Comparison of ENCODE assay signal across 8 cellular contexts in genomic region chr17:29138184-29138955, GRCh38. TPM values are rescaled to one million over a fixed set of nuclear protein-coding genes. Genes with fewer than 3 reads are reported as not detected.
DNase-seq lines count a peak whose midpoint lies in the region; ATAC-seq and TF ChIP-seq lines count a peak whose summit lies in the region.

No MANE protein-coding gene starts in this region.

- peak overlapping the region; percentile 76 to 86 (median 82) for H3K27ac ChIP-seq in upper lobe of left lung

- no peak for TF ChIP-seq EP300 in upper lobe of left lung (IDR thresholded peaks at IDR 0.05)

- H3K27me3 Mint-ChIP-seq in activated T-cell treated with anti-CD3 and anti-CD28 coated beads, Interleukin-2, amount 50 U/mL, for 24 hours: no peaks in the 10 kb centered on the region

- peak overlapping the region; percentile 93 for H3K4me3 Mint-ChIP-seq in activated T-cell treated with anti-CD3 and anti-CD28 coated beads, Interleukin-2, amount 50 U/mL, for 24 hours

- H3K4me1 ChIP-seq in upper lobe of left lung: peaks cover 38 to 52% (median 42%) of the 10 kb centered on the region in 4 donors

- peak; percentile 37 to 54 for DNase-seq in AML-193 (lab: John Stamatoyannopoulos, UW)
- peak; percentile 76 for DNase-seq in activated T-cell treated with anti-CD3 and anti-CD28 coated beads, Interleukin-2, amount 50 U/mL, for 24 hours
- DNase-seq in kidney epithelial cell (ENCODE audit: low read depth): peak; percentile 63
- no peak for DNase-seq in upper lobe of left lung
- DNase-seq in DMS114 treated with DMSO at 0.1 percent for 48 hours (lab: John Stamatoyannopoulos, UW; ENCODE audit: unreplicated experiment): no peak
- no peak for DNase-seq in NCI-H2029 treated with DMSO at 0.1 percent for 48 hours (lab: John Stamatoyannopoulos, UW)
- no peak for DNase-seq in iPS-NIHi7 (ENCODE audit: extremely low spot score)

- no peaks in the 10 kb centered on the region for H3K9me3 Mint-ChIP-seq in activated T-cell treated with anti-CD3 and anti-CD28 coated beads, Interleukin-2, amount 50 U/mL, for 24 hours

- H3K36me3 ChIP-seq in kidney epithelial cell (ENCODE audit: control insufficient read depth, insufficient read depth, low read length): no peaks in the 10 kb centered on the region
- H3K36me3 ChIP-seq in upper lobe of left lung: no peaks in the 10 kb centered on the region

- no peak for TF ChIP-seq POLR2A in upper lobe of left lung (IDR thresholded peaks at IDR 0.05)

- TF ChIP-seq CTCF in kidney epithelial cell (IDR thresholded peaks at IDR 0.05; ENCODE audit: insufficient read depth, low read length, poor library complexity, severe bottlenecking) (no peak), upper lobe of left lung (IDR thresholded peaks at IDR 0.05) (no peak)

- ATAC-seq in HG02798 (IDR thresholded peaks at IDR 0.05; ENCODE audit: poor library complexity, unreplicated experiment): peak; percentile 43
- no peak for ATAC-seq in upper lobe of left lung (ENCODE audit: low FRiP score in 2 of 2)

- 61 to 63% methylated on average over 5 to 12 of the region's 13 CpGs for WGBS in upper lobe of left lung, 2 donors

- no peaks in the 10 kb centered on the region for H3K9me3 ChIP-seq in upper lobe of left lung

- H3K4me3 ChIP-seq in kidney epithelial cell (ENCODE audit: low read depth, low read length) (no peak overlapping the region), upper lobe of left lung (peak overlapping the region in 3 of 4 donors; percentile 35 to 48 (median 47))

- peaks cover 20% of the 10 kb centered on the region for H3K36me3 Mint-ChIP-seq in activated T-cell treated with anti-CD3 and anti-CD28 coated beads, Interleukin-2, amount 50 U/mL, for 24 hours (ENCODE audit: low read depth)

- peaks cover 79% of the 10 kb centered on the region for H3K4me1 Mint-ChIP-seq in activated T-cell treated with anti-CD3 and anti-CD28 coated beads, Interleukin-2, amount 50 U/mL, for 24 hours (ENCODE audit: low read depth)

- H3K27me3 ChIP-seq in kidney epithelial cell (ENCODE audit: control insufficient read depth, insufficient read depth, low read length): no peaks in the 10 kb centered on the region
- H3K27me3 ChIP-seq in upper lobe of left lung: no peaks in the 10 kb centered on the region

- peak overlapping the region; percentile 95 for H3K27ac Mint-ChIP-seq in activated T-cell treated with anti-CD3 and anti-CD28 coated beads, Interleukin-2, amount 50 U/mL, for 24 hours

RNA-seq across cellular contexts. Expression of gene MYO18A, which starts 41.8 kb away (rescaled TPM):
- total RNA-seq in kidney epithelial cell (18.6 and 19.8 TPM in 2 replicates), upper lobe of left lung (100 to 1,000 TPM in 1 of 6 donors, 10 to 100 TPM in 5; 37.4 to 214 (median 67.4) TPM)

Comparison
In these comparisons a context has a peak if more than half of its experiments do, and no peak if none do; other contexts are left out.
1. DNase-seq: peak in AML-193 (2 of 2), activated T-cell treated with anti-CD3 and anti-CD28 coated beads, Interleukin-2, amount 50 U/mL, for 24 hours (single experiment) and kidney epithelial cell (single experiment); none in upper lobe of left lung (0 of 2), DMS114 treated with DMSO at 0.1 percent for 48 hours (single experiment), NCI-H2029 treated with DMSO at 0.1 percent for 48 hours (single experiment) and iPS-NIHi7 (single experiment).